In genomic region chr22:37675930-37676571, GRCh38 we compare ENCODE assay signal across 8 cellular contexts. TPM values are rescaled to one million over a fixed set of nuclear protein-coding genes. Genes with fewer than 3 reads are reported as not detected.
DNase-seq lines count a peak whose midpoint lies in the region; ATAC-seq and TF ChIP-seq lines count a peak whose summit lies in the region.

No MANE protein-coding gene starts in this region.

- peaks cover 13% of the 10 kb centered on the region for H3K36me3 Mint-ChIP-seq in activated naive CD8-positive, alpha-beta T cell treated with anti-CD3 and anti-CD28 coated beads, Interleukin-2, amount 10 ng/mL, durations not matched to agents 7 days and 5 days

- no peak for TF ChIP-seq CTCF in AG10803 (conservative IDR thresholded peaks at IDR 0.05; ENCODE audit: low read length)
- no peak for TF ChIP-seq CTCF in spleen (IDR thresholded peaks at IDR 0.05 in 8 of 11, conservative IDR thresholded peaks at IDR 0.05 in 3 of 11)

- H3K9me3 ChIP-seq in HUES48 (ENCODE audit: control insufficient read depth, insufficient read depth, low read length) (no peaks in the 10 kb centered on the region), iPS-15b (ENCODE audit: control insufficient read depth, insufficient read depth, low read length) (no peaks in the 10 kb centered on the region), spleen (no peaks in the 10 kb centered on the region)

- H3K36me3 ChIP-seq in HUES48 (ENCODE audit: control insufficient read depth, insufficient read depth, low read length): no peaks in the 10 kb centered on the region
- no peaks in the 10 kb centered on the region for H3K36me3 ChIP-seq in iPS-15b (ENCODE audit: control insufficient read depth, insufficient read depth, low read length)
- H3K36me3 ChIP-seq in spleen: peaks cover 0 to 25% (median 2%) of the 10 kb centered on the region in 6 donors

- POLR2A ChIA-PET in activated naive CD8-positive, alpha-beta T cell treated with anti-CD3 and anti-CD28 coated beads, Interleukin-2, amount 10 ng/mL, durations not matched to agents 7 days and 5 days (lab: Charles Lee): interaction anchor here (0.5 to 18.0 kb wide), 11 partner anchors 10 to 229 kb away, joined by 3 to 216 read pairs (median 10); partner anchors contain the start of genes GGA1, NOL12, PDXP and SH3BP1

- DNase-seq in AG10803 (ENCODE audit: low read depth) (peak; percentile 28), spleen (no peak), retina (no peak), NCI-H748 (lab: John Stamatoyannopoulos, UW; ENCODE audit: unreplicated experiment) (no peak)
- no peak for DNase-seq in activated naive CD8-positive, alpha-beta T cell treated with anti-CD3 and anti-CD28 coated beads, Interleukin-2, amount 10 ng/mL, durations not matched to agents 7 days and 5 days

- no peaks in the 10 kb centered on the region for H3K9me3 Mint-ChIP-seq in activated naive CD8-positive, alpha-beta T cell treated with anti-CD3 and anti-CD28 coated beads, Interleukin-2, amount 10 ng/mL, durations not matched to agents 7 days and 5 days

- no peak for TF ChIP-seq POLR2A in spleen (IDR thresholded peaks at IDR 0.05)

- peaks cover 35% of the 10 kb centered on the region for H3K4me1 Mint-ChIP-seq in activated naive CD8-positive, alpha-beta T cell treated with anti-CD3 and anti-CD28 coated beads, Interleukin-2, amount 10 ng/mL, durations not matched to agents 7 days and 5 days

- H3K27me3 ChIP-seq in HUES48 (ENCODE audit: control insufficient read depth, insufficient read depth, low read length): no peaks in the 10 kb centered on the region
- H3K27me3 ChIP-seq in iPS-15b (ENCODE audit: control insufficient read depth, insufficient read depth, low read length): no peaks in the 10 kb centered on the region
- no peaks in the 10 kb centered on the region for H3K27me3 ChIP-seq in spleen (replicated peaks in 1 of 7)

- H3K4me3 ChIP-seq in AG10803 (ENCODE audit: low read length): peak overlapping the region; percentile 99
- peak overlapping the region; percentile 67 for H3K4me3 ChIP-seq in HUES48 (ENCODE audit: low read depth, low read length)
- peak overlapping the region; percentile 61 for H3K4me3 ChIP-seq in iPS-15b (ENCODE audit: low read depth, low read length)
- peak overlapping the region; percentile 47 to 87 (median 62) for H3K4me3 ChIP-seq in spleen

- H3K4me3 Mint-ChIP-seq in activated naive CD8-positive, alpha-beta T cell treated with anti-CD3 and anti-CD28 coated beads, Interleukin-2, amount 10 ng/mL, durations not matched to agents 7 days and 5 days: peak overlapping the region; percentile 92

- no peak overlapping the region for H3K9ac ChIP-seq in HUES48 (ENCODE audit: low read depth, low read length)
- H3K9ac ChIP-seq in iPS-15b (ENCODE audit: low read depth, low read length): no peak overlapping the region

- 7 to 24% (median 8%) methylated on average over 10 to 13 of the region's 13 CpGs for WGBS in spleen, 5 donors

- intact Hi-C loops in spleen (cut with DNase I; ENCODE audit: low total_unique reads): no loop called here

- H3K27ac Mint-ChIP-seq in activated naive CD8-positive, alpha-beta T cell treated with anti-CD3 and anti-CD28 coated beads, Interleukin-2, amount 10 ng/mL, durations not matched to agents 7 days and 5 days: peak overlapping the region; percentile 99

- H3K27ac ChIP-seq in HUES48 (ENCODE audit: low read depth, low read length) (peak overlapping the region; percentile 70), spleen (peak overlapping the region; percentile 92 to 99 (median 96))

- ATAC-seq in activated naive CD8-positive, alpha-beta T cell treated with anti-CD3 and anti-CD28 coated beads, Interleukin-2, amount 10 ng/mL, durations not matched to agents 7 days and 5 days (ENCODE audit: low read depth): no peak
- no peak for ATAC-seq in GM21529 (IDR thresholded peaks at IDR 0.05; ENCODE audit: unreplicated experiment)

- H3K4me1 ChIP-seq in HUES48 (ENCODE audit: control insufficient read depth, insufficient read depth, low read length) (0 out of 2 replicates have a peak, but pooled peaks cover 7% of the 10 kb centered on the region), iPS-15b (ENCODE audit: control insufficient read depth, insufficient read depth, low read length) (peaks cover 3% of the 10 kb centered on the region), spleen (peaks cover 28 to 81% (median 65%) of the 10 kb centered on the region in 6 donors)

- H3K27me3 Mint-ChIP-seq in activated naive CD8-positive, alpha-beta T cell treated with anti-CD3 and anti-CD28 coated beads, Interleukin-2, amount 10 ng/mL, durations not matched to agents 7 days and 5 days: no peaks in the 10 kb centered on the region

RNA-seq across cellular contexts. Expression of gene LGALS1, which starts 0.6 kb away (rescaled TPM):
- total RNA-seq in activated naive CD8-positive, alpha-beta T cell treated with anti-CD3 and anti-CD28 coated beads, Interleukin-2, amount 10 ng/mL, durations not matched to agents 7 days and 5 days: 1,000 to 10,000 TPM; 1,082 to 1,187 TPM
- 100 to 1,000 TPM; 158 to 544 (median 389) TPM for total RNA-seq in spleen
- 100 to 1,000 TPM; 371 to 519 (median 445) TPM for polyA plus RNA-seq in spleen

RNA-seq across cellular contexts. Expression of gene NOL12, which starts 10.1 kb away (rescaled TPM):
- total RNA-seq in activated naive CD8-positive, alpha-beta T cell treated with anti-CD3 and anti-CD28 coated beads, Interleukin-2, amount 10 ng/mL, durations not matched to agents 7 days and 5 days: 10 to 100 TPM; 42.8 to 50.4 TPM
- total RNA-seq in spleen: 10 to 100 TPM; 24.0 to 55.3 (median 30.2) TPM
- 10 to 100 TPM; 28.5 to 33.9 (median 31.1) TPM for polyA plus RNA-seq in spleen

RNA-seq across cellular contexts. Expression of gene PDXP, which starts 17.5 kb away (rescaled TPM):
- 10 to 100 TPM; 16.4 to 16.6 TPM for total RNA-seq in activated naive CD8-positive, alpha-beta T cell treated with anti-CD3 and anti-CD28 coated beads, Interleukin-2, amount 10 ng/mL, durations not matched to agents 7 days and 5 days
- 10 to 100 TPM in 5 of 7 donors, 1 to 10 TPM in 2; 9.3 to 17.8 (median 11.2) TPM for total RNA-seq in spleen
- 10 to 100 TPM; 14.7 to 26.6 (median 15.4) TPM for polyA plus RNA-seq in spleen

RNA-seq across cellular contexts. Expression of gene TRIOBP, which starts 20.8 kb away (rescaled TPM):
- 10 to 100 TPM; 41.4 to 44.4 TPM for total RNA-seq in activated naive CD8-positive, alpha-beta T cell treated with anti-CD3 and anti-CD28 coated beads, Interleukin-2, amount 10 ng/mL, durations not matched to agents 7 days and 5 days
- 100 to 1,000 TPM in 5 of 7 donors, 10 to 100 TPM in 2; 69.9 to 151 (median 106) TPM for total RNA-seq in spleen
- 10 to 100 TPM; 24.6 to 62.0 (median 34.2) TPM for polyA plus RNA-seq in spleen

RNA-seq across cellular contexts. Expression of gene SH3BP1, which starts 36.6 kb away (rescaled TPM):
- total RNA-seq in activated naive CD8-positive, alpha-beta T cell treated with anti-CD3 and anti-CD28 coated beads, Interleukin-2, amount 10 ng/mL, durations not matched to agents 7 days and 5 days: 100 to 1,000 TPM; 157 to 169 TPM
- total RNA-seq in spleen: 10 to 100 TPM; 38.0 to 78.9 (median 61.2) TPM
- 10 to 100 TPM; 17.7 to 51.7 (median 35.2) TPM for polyA plus RNA-seq in spleen
